Comparison of ENCODE assay signal across 10 cellular contexts in the genomic region with DNA sequence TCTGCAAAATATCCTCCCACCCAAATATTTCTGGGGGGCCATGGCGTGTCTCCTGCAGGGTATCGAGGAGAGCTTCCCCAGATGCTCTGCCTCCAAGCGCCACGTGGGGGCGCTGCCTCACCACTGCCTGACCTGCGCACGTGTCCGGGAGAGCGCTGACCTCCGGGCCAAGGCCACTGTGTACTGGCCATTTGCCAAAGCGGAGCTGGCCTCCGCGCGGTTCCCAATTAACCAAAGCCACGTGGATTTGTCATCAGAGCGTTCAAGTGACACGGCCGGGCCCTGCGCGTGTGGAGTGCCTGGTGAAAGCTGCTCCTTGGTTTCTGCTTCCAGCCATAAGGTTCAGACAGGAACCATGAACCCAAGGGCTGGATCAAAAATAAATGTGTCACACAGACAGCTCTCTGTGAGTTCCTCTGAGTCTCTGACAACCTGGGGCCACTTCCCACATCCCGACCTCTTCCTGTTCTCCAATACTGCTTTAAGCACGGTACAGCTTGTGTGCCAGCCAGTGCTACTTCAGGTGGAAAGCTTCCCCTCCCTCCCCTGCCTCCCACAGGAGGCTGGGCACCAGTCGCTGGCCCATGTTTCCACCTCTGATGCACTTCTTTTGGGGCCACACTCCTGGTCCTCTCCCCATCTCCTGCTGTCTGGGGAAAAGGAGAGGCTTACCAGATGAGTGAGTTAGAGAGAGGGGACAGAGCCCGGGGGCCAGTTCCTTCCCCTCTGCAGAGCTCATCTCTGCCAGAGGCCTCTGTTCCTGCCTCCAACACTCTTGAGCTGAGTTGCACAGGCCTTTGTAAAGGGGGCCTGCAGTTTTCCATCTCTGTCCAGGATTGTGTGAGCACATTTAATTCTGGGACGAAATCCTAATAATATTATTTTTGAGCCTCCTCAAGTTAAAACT. TPM values are rescaled to one million over a fixed set of nuclear protein-coding genes. Genes with fewer than 3 reads are reported as not detected.
A peak's percentile ranks its signal among the peaks of the same experiment; 100 is the strongest.
DNase-seq lines count a peak whose midpoint lies in the region; ATAC-seq, FAIRE-seq and TF ChIP-seq lines count a peak whose summit lies in the region.
"Had no signal": no experiment of that assay in that cellular context is flagged by ENCODE, and none has a peak within 500 bp of the region (broad histone marks: within the 10 kb centered on the region; RNA-seq: fewer than 3 reads in every experiment).

No MANE protein-coding gene starts in this region.

- H3K56ac ChIP-seq in H1 (replicated peaks; ENCODE audit: insufficient read length, low read depth, low read length), result no peak overlapping the region

- 35% methylated on average over 24 of the region's 25 CpGs; no CpG with 5 or more reads in 1 of the 2 experiments for WGBS in H1 (ENCODE audit: extremely low coverage in 1 of 2, insufficient coverage in 1 of 2, insufficient read length in 1 of 2, insufficient replicate concordance in 2 of 2, low coverage in 1 of 2, low lambda C conversion rate in 2 of 2, missing lambda C conversion rate in 1 of 2), 2 experiments

- H3K23me2 ChIP-seq in H1 (ENCODE audit: low read depth, low read length), result no peaks in the 10 kb centered on the region

- peak; percentile 97 to 98 for TF ChIP-seq RAD21 in H1 (IDR thresholded peaks at IDR 0.05 in 1 of 2, conservative IDR thresholded peaks at IDR 0.05 in 1 of 2; ENCODE audit: low read depth in 2 of 2, low read length in 2 of 2)

- no peak overlapping the region; the same call in 1 of the 2 replicates for H4K8ac ChIP-seq in H1 (ENCODE audit: extremely low read depth, insufficient read depth, low read length)

- FAIRE-seq in GM12891 (lab: Jason Lieb, UNC) (peak; percentile 43), H1 (lab: Jason Lieb, UNC) (peak; percentile 55)

- intact Hi-C loops in mucosa of descending colon (cut with DNase I, micrococcal nuclease), result no loop called here
- intact Hi-C loops in uterus (cut with DNase I; ENCODE audit: low total_unique reads), result no loop called here

- H2BK120ac ChIP-seq in H1 (replicated peaks; ENCODE audit: low read depth, low read length), result no peak overlapping the region

- H2BK5ac ChIP-seq in H1 (ENCODE audit: low read depth, low read length), result no peak overlapping the region; the same call in 1 of the 2 replicates

- TF ChIP-seq EP300 in H1 (IDR thresholded peaks at IDR 0.05; ENCODE audit: borderline replicate concordance in 1 of 2, low read depth in 2 of 2, low read length in 2 of 2), result no peak

- no peak overlapping the region for H3K23ac ChIP-seq in H1 (ENCODE audit: insufficient read length)

- CTCF ChIA-PET in H1 (lab: Charles Lee; ENCODE audit: partially characterized antibody), result interaction anchor here (0.6 to 6.1 kb wide), 98 partner anchors 9 to 1673 kb away, joined by 3 to 90 read pairs (median 4); a partner anchor contains a TSS

- POLR2A ChIA-PET in H1 (lab: Charles Lee; ENCODE audit: partially characterized antibody), result interaction anchor here (0.6 to 1.6 kb wide), 3 partner anchors 9 to 319 kb away, joined by 3 to 6 read pairs (median 3); no protein-coding TSS in a partner anchor

- H3K79me2 ChIP-seq in H1 (ENCODE audit: control insufficient read depth in 1 of 2, insufficient read depth in 2 of 2, low read length in 2 of 2), result no peaks in the 10 kb centered on the region

- H4K20me1 ChIP-seq in H1 (replicated peaks in 1 of 2; ENCODE audit: control insufficient read depth in 1 of 2, insufficient read depth in 2 of 2, low read length in 2 of 2), result no peaks in the 10 kb centered on the region

- H3K4me1 ChIP-seq in Peyer's patch, result peaks cover 0 to 7% (median 0%) of the 10 kb centered on the region in 4 donors
- H3K4me1 ChIP-seq in H1 (replicated peaks in 1 of 4; ENCODE audit: control insufficient read depth in 3 of 4, insufficient read depth in 4 of 4, low read length in 3 of 4), result peaks cover 0 to 3% (median 2%) of the 10 kb centered on the region in 4 experiments; a peak in 2 of 7 replicates
- no peaks in the 10 kb centered on the region for H3K4me1 ChIP-seq in mucosa of descending colon (ENCODE audit: low read depth)
- no peaks in the 10 kb centered on the region for H3K4me1 ChIP-seq in uterus

- H3K27me3 ChIP-seq in Peyer's patch, result no peaks in the 10 kb centered on the region
- H3K27me3 ChIP-seq in H1 (replicated peaks in 1 of 4; ENCODE audit: control insufficient read depth in 3 of 4, extremely low read depth in 1 of 4, insufficient read depth in 3 of 4, low read length in 3 of 4), result peaks cover 4 to 10% (median 8%) of the 10 kb centered on the region in 4 experiments
- H3K27me3 ChIP-seq in uterus, result no peaks in the 10 kb centered on the region

- H3K27ac ChIP-seq in Peyer's patch (no peak overlapping the region), H1 (ENCODE audit: low read depth, low read length) (no peak overlapping the region), uterus (no peak overlapping the region)

- H3K9me3 ChIP-seq in Peyer's patch, result no peaks in the 10 kb centered on the region
- H3K9me3 ChIP-seq in H1 (ENCODE audit: insufficient read depth in 2 of 2, low read depth in 1 of 2, low read length in 1 of 2), result no peaks in the 10 kb centered on the region
- H3K9me3 ChIP-seq in mucosa of descending colon, result no peaks in the 10 kb centered on the region
- H3K9me3 ChIP-seq in uterus, result no peaks in the 10 kb centered on the region

- TF ChIP-seq POLR2A in GM12891 (IDR thresholded peaks at IDR 0.05; ENCODE audit: low read depth, low read length), result no peak
- TF ChIP-seq POLR2A in Peyer's patch (IDR thresholded peaks at IDR 0.05), result no peak
- no peak for TF ChIP-seq POLR2A in H1 (IDR thresholded peaks at IDR 0.05; ENCODE audit: control extremely low read depth in 1 of 2, low read depth in 2 of 2, low read length in 2 of 2)
- TF ChIP-seq POLR2A in uterus (IDR thresholded peaks at IDR 0.05), result no peak

- H3K79me1 ChIP-seq in H1 (ENCODE audit: low read depth, low read length), result no peaks in the 10 kb centered on the region

- H3K9ac ChIP-seq in H1 (replicated peaks in 1 of 4; ENCODE audit: extremely low read depth in 1 of 4, low read depth in 3 of 4, low read length in 3 of 4), result no peak overlapping the region

- H3K36me3 ChIP-seq in Peyer's patch, result no peaks in the 10 kb centered on the region
- no peaks in the 10 kb centered on the region for H3K36me3 ChIP-seq in H1 (ENCODE audit: control insufficient read depth in 2 of 4, insufficient read depth in 4 of 4, low read length in 3 of 4)
- no peaks in the 10 kb centered on the region for H3K36me3 ChIP-seq in mucosa of descending colon (ENCODE audit: low read depth)
- no peaks in the 10 kb centered on the region for H3K36me3 ChIP-seq in uterus

- H4K91ac ChIP-seq in H1 (replicated peaks; ENCODE audit: insufficient read length, low read length), result peak overlapping the region; percentile 4

- H2BK15ac ChIP-seq in H1 (ENCODE audit: low read length), result no peak overlapping the region

- TF ChIP-seq CTCF in AG10803 (conservative IDR thresholded peaks at IDR 0.05; ENCODE audit: low read length) (peak; percentile 33), Peyer's patch (IDR thresholded peaks at IDR 0.05) (peak in 4 of 6 experiments; percentile 50 to 83 (median 78)), H1 (IDR thresholded peaks at IDR 0.05; ENCODE audit: control extremely low read depth in 1 of 3, insufficient read depth in 1 of 3, low read depth in 1 of 3, low read length in 3 of 3) (peak; percentile 94 to 95 (median 94)), mucosa of descending colon (IDR thresholded peaks at IDR 0.05) (peak; percentile 66), uterus (IDR thresholded peaks at IDR 0.05) (peak in 3 of 4 experiments; percentile 14 to 46 (median 43))

- peak overlapping the region; percentile 66 for H2AFZ ChIP-seq in H1 (ENCODE audit: low read length)

- ATAC-seq in HG03159 (IDR thresholded peaks at IDR 0.05; ENCODE audit: unreplicated experiment) (peak; percentile 74), mucosa of descending colon (peak; percentile 87)
- ATAC-seq: T-cell had no signal

- H2BK12ac ChIP-seq in H1 (ENCODE audit: low read depth, low read length), result peak overlapping the region; percentile 97

- no peak overlapping the region for H4K5ac ChIP-seq in H1 (ENCODE audit: insufficient read length, low read depth, low read length)

- peak overlapping the region; percentile 93 for H2BK20ac ChIP-seq in H1 (ENCODE audit: low read length)

- no peak overlapping the region for H3K4ac ChIP-seq in H1 (replicated peaks; ENCODE audit: insufficient read length, low read depth, low read length)

- H2AK5ac ChIP-seq in H1 (ENCODE audit: low read depth, low read length), result no peak overlapping the region

- DNase-seq in AG10803 (ENCODE audit: low read depth) (no peak), GM12891 (ENCODE audit: insufficient read length, low spot score) (peak; percentile 25), Peyer's patch (peak in 2 of 3 donors; percentile 75 to 81), H1 (ENCODE audit: low read depth in 1 of 2, low spot score in 2 of 2) (peak; percentile 41 to 92), mucosa of descending colon (peak; percentile 57 to 76 (median 69)), uterus (peak in 1 of 2 donors; percentile 16)
- DNase-seq in activated effector memory CD4-positive, alpha-beta T cell treated with Interleukin-2 at 50 U/mL for 16 hours, result no peak

- H3K4me2 ChIP-seq in H1 (ENCODE audit: insufficient read depth in 1 of 2, low read depth in 2 of 2, low read length in 2 of 2), result no peak overlapping the region

- H3K4me3 ChIP-seq in AG10803 (ENCODE audit: low read length), result no peak overlapping the region
- peak overlapping the region in 2 of 4 donors; percentile 14 to 28 for H3K4me3 ChIP-seq in Peyer's patch
- H3K4me3 ChIP-seq in H1 (ENCODE audit: extremely low read depth in 1 of 4, insufficient read depth in 2 of 4, low read depth in 3 of 4, low read length in 4 of 4), result no peak overlapping the region
- H3K4me3 ChIP-seq in mucosa of descending colon, result no peak overlapping the region
- H3K4me3 ChIP-seq in uterus, result no peak overlapping the region

- peak overlapping the region; percentile 56; the same call in 1 of the 2 replicates for H3K18ac ChIP-seq in H1 (ENCODE audit: extremely low read depth, low read length)

- no peak overlapping the region for H3K14ac ChIP-seq in H1 (ENCODE audit: insufficient read length)

TF ChIP-seq in GM12891, 5 proteins besides CTCF, POLR2A, EP300 and RAD21 (continues in another document):
- no peak for TF ChIP-seq SPI1 (IDR thresholded peaks at IDR 0.05; ENCODE audit: low read depth, low read length)

TF ChIP-seq in H1, 55 proteins besides CTCF, POLR2A, EP300 and RAD21 (continues in another document):
- TF ChIP-seq SP1 (IDR thresholded peaks at IDR 0.05; ENCODE audit: low read depth, low read length), result no peak

RNA-seq across cellular contexts. Expression of a gene that starts 26.1 kb away (rescaled TPM):
- polyA plus RNA-seq in GM12891 (2012; ENCODE audit: low read depth, missing spikeins), result not detected
- total RNA-seq in Peyer's patch, result not detected
- total RNA-seq in H1 (2021; fragmentation: NEBNext Ultra II Directional; extraction: Animal tissue kit (Norgen Biotek cat#: 25700)), result not detected in 2 replicates
- not detected in 2 replicates for polyA plus RNA-seq in H1 (2011; rRNA removed)
- not detected for polyA plus RNA-seq in H1 (2011; cell fraction: cytosol; rRNA removed)
- not detected for polyA plus RNA-seq in H1 (2011; cell fraction: nucleus; rRNA removed)
- not detected in 4 replicates for polyA plus RNA-seq in H1 (2012, experiment 1 of 2)
- polyA plus RNA-seq in H1 (2012, experiment 2 of 2), result not detected
- polyA plus RNA-seq in H1 (2013, experiment 1 of 2), result not detected
- not detected for polyA plus RNA-seq in H1 (2013, experiment 2 of 2)
- 0.12 TPM in 1 of 2 replicates, not detected in the other for polyA minus RNA-seq in H1 (2011; rRNA and poly(A)+ RNA removed)
- not detected for polyA minus RNA-seq in H1 (2011; cell fraction: cytosol; rRNA and poly(A)+ RNA removed)
- not detected for polyA minus RNA-seq in H1 (2011; cell fraction: nucleus; rRNA and poly(A)+ RNA removed)
- total RNA-seq in mucosa of descending colon, result not detected
- not detected for total RNA-seq in uterus
- total RNA-seq: skeletal muscle tissue, T-cell had no signal

Comparison
In these comparisons a context has a peak if more than half of its experiments do, and no peak if none do; other contexts are left out.
1. DNase-seq: peak in GM12891 (single experiment), Peyer's patch (2 of 3), H1 (2 of 2) and mucosa of descending colon (3 of 3); none in AG10803 (single experiment) and activated effector memory CD4-positive, alpha-beta T cell treated with Interleukin-2 at 50 U/mL for 16 hours (single experiment).
2. CTCF ChIP-seq: peak in every context shown above with its lines; median percentile 94 in H1; 78 in Peyer's patch; 66 in mucosa of descending colon; 43 in uterus; 33 in AG10803.